ENCODE assay signal across 21 cellular contexts in the genomic region with DNA sequence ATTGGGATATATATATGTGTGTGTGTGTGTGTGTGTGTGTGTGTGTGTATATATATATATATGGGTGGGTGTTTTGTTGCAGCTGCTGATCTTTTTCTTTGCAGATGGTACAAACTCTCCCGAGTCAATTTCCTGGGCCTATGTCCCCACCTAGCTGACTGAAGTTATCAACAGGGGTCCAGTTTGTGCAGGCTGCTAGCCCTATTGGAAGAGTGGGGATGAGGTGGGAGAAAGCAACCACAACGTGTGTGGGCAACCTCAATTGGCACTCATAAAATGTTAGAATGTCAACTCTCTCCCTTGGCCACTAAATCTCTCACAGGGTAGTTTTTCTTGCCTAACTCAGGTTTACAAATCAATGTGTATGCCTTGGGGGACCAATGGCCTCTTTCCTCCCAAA.
"Had no signal": no experiment of that assay in that cellular context is flagged by ENCODE, and none has a peak within 500 bp of the region (broad histone marks: within the 10 kb centered on the region; RNA-seq: fewer than 3 reads in every experiment).

No MANE protein-coding gene starts in this region.

- H3K36me3 ChIP-seq: ascending aorta, cardiac muscle cell, thyroid gland, upper lobe of left lung, vagina had no signal

- DNase-seq: activated CD4-positive, alpha-beta T cell treated with anti-CD3 and anti-CD28 coated beads, Interleukin-2, amount 50 U/mL, for 1 hour; activated gamma-delta T cell treated with Interleukin-2 at 50 U/mL for 16 hours; dorsolateral prefrontal cortex; foreskin fibroblast; hippocampal formation; immature natural killer cell; naive thymus-derived CD8-positive, alpha-beta T cell; posterior cingulate gyrus; right cardiac atrium; stimulated activated CD4-positive, alpha-beta T cell treated with anti-CD3 and anti-CD28 coated beads, Interleukin-15, amount 100 ng/mL, for 24 hours; stimulated activated CD4-positive, alpha-beta T cell treated with anti-CD3 and anti-CD28 coated beads, Interleukin-2, amount 100 ng/mL, for 24 hours; stomach; T-helper 9 cell; thyroid gland; upper lobe of left lung had no signal

- ATAC-seq: naive thymus-derived CD8-positive, alpha-beta T cell; right cardiac atrium had no signal

- H3K9me3 Mint-ChIP-seq: activated naive CD4-positive, alpha-beta T cell treated with anti-CD3 and anti-CD28 coated beads, Interleukin-2, amount 50 U/mL, for 72 hours had no signal

- H3K27ac ChIP-seq: ascending aorta, cardiac muscle cell, coronary artery, dorsolateral prefrontal cortex, stomach, thyroid gland, upper lobe of left lung, vagina, VCaP had no signal

- H3K9me3 ChIP-seq: ascending aorta, stomach, thyroid gland, upper lobe of left lung, vagina had no signal

- H3K4me3 ChIP-seq: ascending aorta, cardiac muscle cell, coronary artery, dorsolateral prefrontal cortex, stomach, thyroid gland, upper lobe of left lung, vagina had no signal

- H3K27me3 ChIP-seq: ascending aorta, thyroid gland, vagina had no signal
